In the genomic region with DNA sequence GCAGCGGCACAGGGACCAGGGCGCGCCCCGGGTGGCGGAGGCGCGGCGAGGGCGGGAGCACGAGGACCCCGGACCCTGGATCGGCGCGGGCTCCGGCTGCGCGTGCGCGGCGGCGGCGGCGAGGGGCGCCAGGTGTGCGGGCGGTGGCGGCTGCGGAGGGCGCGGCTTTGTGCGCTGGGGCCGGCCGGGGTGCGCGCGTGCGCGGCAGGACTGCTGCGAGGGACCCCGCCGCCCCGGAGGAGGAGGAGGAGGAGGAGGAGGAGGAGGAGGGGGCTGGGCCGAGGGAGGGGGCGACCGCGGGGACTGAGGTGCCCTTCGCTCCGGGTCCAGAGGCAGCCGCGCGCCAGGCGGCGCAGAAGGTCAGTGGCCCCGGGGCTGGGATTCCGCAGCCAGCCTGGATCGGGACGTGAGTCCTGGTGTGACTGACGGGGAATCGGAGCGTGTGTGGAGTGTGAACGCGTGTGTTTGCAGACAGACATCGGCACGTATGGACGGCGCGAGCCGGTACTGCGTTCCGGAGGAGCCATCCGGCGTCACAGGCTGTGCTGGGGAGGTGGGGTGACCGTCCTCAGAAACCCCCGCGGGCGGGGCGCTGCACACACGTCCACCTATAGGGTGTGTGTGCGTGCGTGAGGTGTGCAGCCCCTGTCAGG, we compare ENCODE assay signal across 9 cellular contexts. TPM values are rescaled to one million over a fixed set of nuclear protein-coding genes. Genes with fewer than 3 reads are reported as not detected.
DNase-seq lines count a peak whose midpoint lies in the region; ATAC-seq and TF ChIP-seq lines count a peak whose summit lies in the region.
"Had no signal": no experiment of that assay in that cellular context is flagged by ENCODE, and none has a peak within 500 bp of the region (broad histone marks: within the 10 kb centered on the region; RNA-seq: fewer than 3 reads in every experiment).

No MANE protein-coding gene starts in this region.

- no peaks in the 10 kb centered on the region for H3K79me2 ChIP-seq in DOHH2 (ENCODE audit: control insufficient read depth, low read length)

- H3K27me3 ChIP-seq in DOHH2 (ENCODE audit: control insufficient read depth, low read length) (no peaks in the 10 kb centered on the region; the same call in 1 of the 2 replicates), thyroid gland (no peaks in the 10 kb centered on the region)

- H3K27me3 Mint-ChIP-seq in dendritic cell treated with granulocyte-macrophage colony-stimulating factor and Interleukin-4, amounts not matched to agents 40 ng/mL and 50 ng/mL, for 4 days = peaks cover 82% of the 10 kb centered on the region
- peaks cover 55% of the 10 kb centered on the region for H3K27me3 Mint-ChIP-seq in neural crest cell (ENCODE audit: low read depth)

- H3K27ac ChIP-seq in DOHH2 (ENCODE audit: low read depth, low read length) (no peak overlapping the region), thyroid gland (no peak overlapping the region)

- H3K4me2 ChIP-seq in DOHH2 (ENCODE audit: low read length) = peak overlapping the region; percentile 36; the same call in 1 of the 2 replicates

- intact Hi-C loops in dendritic cell treated with granulocyte-macrophage colony-stimulating factor and Interleukin-4, amounts not matched to agents 40 ng/mL and 50 ng/mL, for 4 days (cut with micrococcal nuclease) = no loop called here
- intact Hi-C loops in thyroid gland (cut with DNase I) = no loop called here

- H3K9me2 ChIP-seq in DOHH2 (replicated peaks; ENCODE audit: control insufficient read depth, low read length) = no peaks in the 10 kb centered on the region

- peak overlapping the region; percentile 27 for H3K4me3 Mint-ChIP-seq in dendritic cell treated with granulocyte-macrophage colony-stimulating factor and Interleukin-4, amounts not matched to agents 40 ng/mL and 50 ng/mL, for 4 days
- H3K4me3 Mint-ChIP-seq in neural crest cell = peak overlapping the region; percentile 78

- peak overlapping the region; percentile 35; the same call in 1 of the 2 replicates for H3K4me3 ChIP-seq in DOHH2 (ENCODE audit: low read length)
- H3K4me3 ChIP-seq in thyroid gland (replicated peaks in 1 of 3) = no peak overlapping the region

- ATAC-seq in HG02678 (IDR thresholded peaks at IDR 0.05; ENCODE audit: unreplicated experiment) = no peak

- no peak for TF ChIP-seq POLR2A in thyroid gland (IDR thresholded peaks at IDR 0.05)

- H3K4me1 Mint-ChIP-seq in dendritic cell treated with granulocyte-macrophage colony-stimulating factor and Interleukin-4, amounts not matched to agents 40 ng/mL and 50 ng/mL, for 4 days (ENCODE audit: low read depth) = peaks cover 28% of the 10 kb centered on the region
- H3K4me1 Mint-ChIP-seq in neural crest cell = peaks cover 8% of the 10 kb centered on the region

- H3K4me1 ChIP-seq in DOHH2 (ENCODE audit: control insufficient read depth, low read length) (no peaks in the 10 kb centered on the region), thyroid gland (peaks cover 0 to 6% of the 10 kb centered on the region in 2 donors)

- H3F3A ChIP-seq in DOHH2 (ENCODE audit: control insufficient read depth, insufficient read depth) = no peaks in the 10 kb centered on the region

- H4K20me1 ChIP-seq in DOHH2 (ENCODE audit: control insufficient read depth, insufficient read depth, low read depth, low read length) = no peaks in the 10 kb centered on the region

- no peak for TF ChIP-seq CTCF in DOHH2 (IDR thresholded peaks at IDR 0.05; ENCODE audit: low read depth, low read length, poor library complexity, severe bottlenecking)
- no peak for TF ChIP-seq CTCF in neural crest cell (conservative IDR thresholded peaks at IDR 0.05)
- no peak for TF ChIP-seq CTCF in thyroid gland (IDR thresholded peaks at IDR 0.05)

- H3K36me3 Mint-ChIP-seq in dendritic cell treated with granulocyte-macrophage colony-stimulating factor and Interleukin-4, amounts not matched to agents 40 ng/mL and 50 ng/mL, for 4 days (ENCODE audit: low read depth) = no peaks in the 10 kb centered on the region
- H3K36me3 Mint-ChIP-seq in neural crest cell (ENCODE audit: low read depth) = no peaks in the 10 kb centered on the region

- whole genome bisulfite sequencing in thyroid gland, 2 donors = 0% methylated on average over 8 to 11 of the region's 80 CpGs

- no peak overlapping the region for H3K27ac Mint-ChIP-seq in dendritic cell treated with granulocyte-macrophage colony-stimulating factor and Interleukin-4, amounts not matched to agents 40 ng/mL and 50 ng/mL, for 4 days
- H3K27ac Mint-ChIP-seq in neural crest cell (ENCODE audit: unreplicated experiment) = no peak overlapping the region

- H3K9me3 ChIP-seq in DOHH2 (ENCODE audit: control insufficient read depth, insufficient read depth, low read length) (no peaks in the 10 kb centered on the region), thyroid gland (no peaks in the 10 kb centered on the region)

- H3K36me3 ChIP-seq in DOHH2 (ENCODE audit: control insufficient read depth, low read length) (no peaks in the 10 kb centered on the region), thyroid gland (no peaks in the 10 kb centered on the region)

- H3K9me3 Mint-ChIP-seq in dendritic cell treated with granulocyte-macrophage colony-stimulating factor and Interleukin-4, amounts not matched to agents 40 ng/mL and 50 ng/mL, for 4 days = no peaks in the 10 kb centered on the region
- no peaks in the 10 kb centered on the region for H3K9me3 Mint-ChIP-seq in neural crest cell

- peak; percentile 83 for DNase-seq in NCI-H2171 (lab: John Stamatoyannopoulos, UW)
- DNase-seq in neural crest cell (ENCODE audit: low read depth, low spot score) = peak; percentile 37
- no peak for DNase-seq in thyroid gland
- DNase-seq in putamen (ENCODE audit: low spot score) = no peak
- no peak for DNase-seq in HK-2 (ENCODE audit: unreplicated experiment)
- DNase-seq: erythroblast had no signal

RNA-seq across cellular contexts. Expression of a gene that starts 19.5 kb away (rescaled TPM):
- 0.84 and 1.0 TPM in 2 replicates for total RNA-seq in neural crest cell
- 1 to 10 TPM; 5.9 to 8.4 (median 6.8) TPM for total RNA-seq in thyroid gland

RNA-seq across cellular contexts. Expression of a gene that starts 27.3 kb away (rescaled TPM):
- total RNA-seq in neural crest cell (0.35 and 0.48 TPM in 2 replicates), thyroid gland (under 1 TPM in 1 of 4 donors, not detected in 3; 0.25 TPM)

Comparison
In these comparisons a context has a peak if more than half of its experiments do, and no peak if none do; other contexts are left out.
1. DNase-seq: peak in NCI-H2171 (single experiment) and neural crest cell (single experiment); none in thyroid gland (0 of 2), putamen (single experiment) and HK-2 (single experiment).